Comparison of ENCODE assay signal across 1 cellular context in genomic region chr5:93586948-93587918, GRCh38.
A peak's percentile ranks its signal among the peaks of the same experiment; 100 is the strongest.
TF ChIP-seq lines count a peak whose summit lies in the region.

No MANE protein-coding gene starts in this region.

TF ChIP-seq in H1, 55 proteins besides CTCF, POLR2A, EP300 and RAD21:
- TF ChIP-seq TCF12 (IDR thresholded peaks at IDR 0.05; ENCODE audit: low read depth, low read length) (no peak), CBX8 (IDR thresholded peaks at IDR 0.05; ENCODE audit: borderline replicate concordance, low read depth, low read length) (peak; percentile 87; the same call in 1 of the 2 replicates), RNF2 (IDR thresholded peaks at IDR 0.05; ENCODE audit: borderline replicate concordance, low read depth, low read length, missing control alignments, poor library complexity, severe bottlenecking) (peak; percentile 100), KDM1A (IDR thresholded peaks at IDR 0.05; ENCODE audit: borderline replicate concordance, low read length) (no peak), KDM4A (IDR thresholded peaks at IDR 0.05; ENCODE audit: low read depth, low read length, severe bottlenecking) (peak; percentile 22), SP2 (IDR thresholded peaks at IDR 0.05; ENCODE audit: low read length) (no peak), SP1 (IDR thresholded peaks at IDR 0.05; ENCODE audit: low read depth, low read length) (0 out of 2 replicates have a peak, but pooled peaks have one; percentile 3)
